9 cellular contexts compared by ENCODE assay signal in genomic region chr12:128976120-128976519, GRCh38.
A peak's percentile ranks its signal among the peaks of the same experiment; 100 is the strongest.
DNase-seq lines count a peak whose midpoint lies in the region; ATAC-seq, FAIRE-seq and TF ChIP-seq lines count a peak whose summit lies in the region.
"Had no signal": no experiment of that assay in that cellular context is flagged by ENCODE, and none has a peak within 500 bp of the region (broad histone marks: within the 10 kb centered on the region; RNA-seq: fewer than 3 reads in every experiment).

No MANE protein-coding gene starts in this region.

- peak overlapping the region in 5 of 8 donors; percentile 4 to 56 (median 51) for H3K4me3 Mint-ChIP-seq in naive B cell

- no peak overlapping the region for H3K4me2 ChIP-seq in osteoblast (ENCODE audit: insufficient read depth, low read length)

- intact Hi-C loops in ascending aorta (cut with DNase I): no loop called here

- H3K4me3 ChIP-seq in ascending aorta (peak overlapping the region in 1 of 2 donors; percentile 10), osteoblast (ENCODE audit: insufficient read depth, low read length) (no peak overlapping the region)

- H3K27me3 ChIP-seq in ascending aorta (no peaks in the 10 kb centered on the region), osteoblast (ENCODE audit: insufficient read depth, low read length) (no peaks in the 10 kb centered on the region)

- no peak for DNase-seq in D721Med (ENCODE audit: insufficient read length, low spot score)
- peak; percentile 25 for DNase-seq in HEK293T (ENCODE audit: extremely low spot score)
- DNase-seq in ascending aorta (ENCODE audit: low spot score in 2 of 2): no peak
- no peak for DNase-seq in naive B cell
- no peak for DNase-seq in osteoblast (ENCODE audit: insufficient read length, low spot score, missing footprints)
- DNase-seq in central memory CD4-positive, alpha-beta T cell: no peak

- H3K4me1 Mint-ChIP-seq in naive B cell: peaks cover 9 to 27% (median 12%) of the 10 kb centered on the region in 3 donors

- no peaks in the 10 kb centered on the region for H3K79me2 ChIP-seq in osteoblast (ENCODE audit: insufficient read depth, low read length)

- H3K36me3 Mint-ChIP-seq in naive B cell: no peaks in the 10 kb centered on the region

- no peak overlapping the region for H3K27ac ChIP-seq in ascending aorta
- no peak overlapping the region for H3K27ac ChIP-seq in osteoblast (ENCODE audit: low read depth, low read length)

- H3K9me3 ChIP-seq in ascending aorta (no peaks in the 10 kb centered on the region), osteoblast (ENCODE audit: low read depth, low read length) (no peaks in the 10 kb centered on the region)

- no peak for ATAC-seq in naive B cell (ENCODE audit: low read depth in 2 of 2)
- no peak for ATAC-seq in GM21423 (IDR thresholded peaks at IDR 0.05; ENCODE audit: unreplicated experiment)
- no peak for ATAC-seq in GM21526 (IDR thresholded peaks at IDR 0.05; ENCODE audit: low FRiP score, unreplicated experiment)

- H3K9me3 Mint-ChIP-seq in naive B cell: peaks cover 0 to 2% (median 0%) of the 10 kb centered on the region in 7 donors

- POLR2A ChIA-PET in HEK293T (lab: Yijun Ruan, JAX): no interaction called here

- H3K4me1 ChIP-seq in ascending aorta (no peaks in the 10 kb centered on the region), osteoblast (ENCODE audit: insufficient read depth, low read length) (no peaks in the 10 kb centered on the region)

- TF ChIP-seq CTCF in D721Med (IDR thresholded peaks at IDR 0.05; ENCODE audit: insufficient read depth, missing control alignments) (peak; percentile 51), ascending aorta (IDR thresholded peaks at IDR 0.05) (peak in 2 of 3 experiments; percentile 16 to 25), osteoblast (IDR thresholded peaks at IDR 0.05; ENCODE audit: extremely low read depth, low read depth, low read length) (no peak)

- FAIRE-seq in D721Med (lab: Jason Lieb, UNC): no peak
- FAIRE-seq: islet of Langerhans had no signal

- no peaks in the 10 kb centered on the region for H4K20me1 ChIP-seq in osteoblast (ENCODE audit: insufficient read depth, low read length)

- CTCF ChIA-PET in HEK293T (lab: Yijun Ruan, JAX): no interaction called here

- H3K27me3 Mint-ChIP-seq in naive B cell: peaks cover 62 to 83% (median 68%) of the 10 kb centered on the region in 3 donors

- H3K27ac Mint-ChIP-seq in naive B cell: no peak overlapping the region

- no peak overlapping the region for H2AFZ ChIP-seq in osteoblast (ENCODE audit: low read length)

- H3K36me3 ChIP-seq in ascending aorta (no peaks in the 10 kb centered on the region), osteoblast (ENCODE audit: insufficient read depth, low read length) (no peaks in the 10 kb centered on the region)

TF ChIP-seq in HEK293T, 16 proteins besides CTCF, POLR2A, EP300 and RAD21:
- TF ChIP-seq NFRKB (IDR thresholded peaks at IDR 0.05) (no peak), SUZ12 (IDR thresholded peaks at IDR 0.05) (no peak), SP1 (IDR thresholded peaks at IDR 0.05) (no peak), LEF1 (IDR thresholded peaks at IDR 0.05; ENCODE audit: borderline replicate concordance) (no peak), FOXA1 (IDR thresholded peaks at IDR 0.05) (no peak), PKNOX1 (IDR thresholded peaks at IDR 0.05) (no peak), L3MBTL2 (conservative IDR thresholded peaks at IDR 0.05) (no peak), ELF4 (IDR thresholded peaks at IDR 0.05) (no peak), BHLHE40 (IDR thresholded peaks at IDR 0.05; ENCODE audit: borderline replicate concordance) (no peak), ARNT (IDR thresholded peaks at IDR 0.05) (no peak), FOXM1 (IDR thresholded peaks at IDR 0.05; ENCODE audit: borderline replicate concordance) (no peak), FOXK2 (IDR thresholded peaks at IDR 0.05) (no peak)
